In the genomic region with DNA sequence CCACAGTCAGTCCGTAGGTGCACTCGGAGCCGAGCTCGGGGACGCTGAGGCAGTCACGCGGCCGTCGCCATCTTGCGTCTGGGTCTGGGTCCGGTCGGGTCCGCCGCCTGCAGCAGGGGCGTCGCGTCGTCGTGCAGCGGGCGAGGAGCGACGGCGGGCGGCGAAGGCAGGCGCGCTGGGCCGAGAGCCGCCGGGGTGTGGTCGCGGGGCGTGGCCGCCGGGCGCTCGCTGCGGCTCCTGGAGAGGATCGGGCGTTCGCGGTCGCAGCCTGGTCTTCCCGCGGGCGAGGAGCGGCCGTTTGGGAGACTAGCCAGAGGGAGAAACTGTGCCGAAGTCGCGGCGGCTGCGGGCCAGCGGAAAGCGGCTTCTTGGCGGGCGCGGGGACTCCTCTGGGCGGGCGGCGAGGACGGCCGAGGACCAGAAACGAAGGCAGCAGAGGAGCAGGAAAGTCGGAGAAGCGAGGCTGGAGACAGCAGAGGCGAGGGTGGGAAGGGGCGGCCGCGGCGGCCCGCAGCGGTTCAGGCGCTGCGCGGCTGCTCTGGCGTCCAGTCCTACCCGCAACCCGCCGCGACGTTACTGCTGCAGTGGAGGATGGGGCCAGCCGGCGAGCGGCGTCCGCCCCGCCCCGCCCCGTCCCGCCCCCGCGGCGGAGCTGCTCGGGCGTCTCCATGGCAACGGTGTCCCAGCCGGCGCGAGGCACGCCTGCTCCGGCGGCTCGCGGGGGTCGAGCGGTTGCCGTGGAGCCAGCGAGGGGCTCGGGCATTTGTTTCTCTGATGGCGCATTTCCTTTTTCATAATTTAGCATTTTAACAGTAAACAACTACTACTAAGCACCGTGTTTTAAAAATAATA, we compare ENCODE assay signal across 8 cellular contexts. TPM values are rescaled to one million over a fixed set of nuclear protein-coding genes. Genes with fewer than 3 reads are reported as not detected.
DNase-seq lines count a peak whose midpoint lies in the region; ATAC-seq and TF ChIP-seq lines count a peak whose summit lies in the region.

A gene with protein sequence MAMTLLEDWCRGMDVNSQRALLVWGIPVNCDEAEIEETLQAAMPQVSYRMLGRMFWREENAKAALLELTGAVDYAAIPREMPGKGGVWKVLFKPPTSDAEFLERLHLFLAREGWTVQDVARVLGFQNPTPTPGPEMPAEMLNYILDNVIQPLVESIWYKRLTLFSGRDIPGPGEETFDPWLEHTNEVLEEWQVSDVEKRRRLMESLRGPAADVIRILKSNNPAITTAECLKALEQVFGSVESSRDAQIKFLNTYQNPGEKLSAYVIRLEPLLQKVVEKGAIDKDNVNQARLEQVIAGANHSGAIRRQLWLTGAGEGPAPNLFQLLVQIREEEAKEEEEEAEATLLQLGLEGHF (minus strand): TSS at position 581 of the 852 bp plus-strand sequence. CDS start 745 bp downstream, outside the sequence.

- peak within 1 kb of the TSS; percentile 79 for H2AFZ ChIP-seq in ACC112 (ENCODE audit: low read length, unreplicated experiment)

- no peaks in the 10 kb centered on the region for H3K9me3 ChIP-seq in spleen

- peak in 1 of 3 donors; percentile 62 for TF ChIP-seq POLR2A in spleen (IDR thresholded peaks at IDR 0.05)

- H3K4me3 ChIP-seq in ACC112 (ENCODE audit: low read depth, low read length): peak within 1 kb of the TSS; percentile 93
- peak within 1 kb of the TSS; percentile 79 to 97 (median 90) for H3K4me3 ChIP-seq in spleen

- H3K27me3 ChIP-seq in ACC112 (ENCODE audit: insufficient read depth, low read length): no peaks in the 10 kb centered on the region
- peaks cover 0 to 12% (median 0%) of the 10 kb centered on the region in 7 donors for H3K27me3 ChIP-seq in spleen (replicated peaks in 1 of 7)

- peak; percentile 70 for ATAC-seq in GM18909 (IDR thresholded peaks at IDR 0.05; ENCODE audit: poor library complexity, unreplicated experiment)
- ATAC-seq in HG03159 (IDR thresholded peaks at IDR 0.05; ENCODE audit: unreplicated experiment): peak; percentile 72

- H3K4me1 ChIP-seq in ACC112 (ENCODE audit: control insufficient read depth, insufficient read depth, low read length, unreplicated experiment) (peaks cover 7% of the 10 kb centered on the region), spleen (peaks cover 9 to 63% (median 43%) of the 10 kb centered on the region in 6 donors)

- peaks cover 38% of the 10 kb centered on the region for H3K79me2 ChIP-seq in ACC112 (ENCODE audit: control insufficient read depth, insufficient read depth, low read length, unreplicated experiment)

- DNase-seq in NCI-H2227 treated with DMSO at 0.1 percent for 48 hours (lab: John Stamatoyannopoulos, UW) (peak; percentile 92), caudate nucleus (lab: John Stamatoyannopoulos, UW) (peak in 58 of 61 donors; percentile 39 to 92 (median 84)), inferior parietal cortex (ENCODE audit: extremely low spot score) (peak; percentile 84), spleen (peak; percentile 96)
- DNase-seq in activated CD4-positive, CD25-positive, alpha-beta regulatory T cell (lab: John Stamatoyannopoulos, UW): peak; percentile 55 to 77 (median 66)

- peak within 1 kb of the TSS; percentile 77 for H3K27ac ChIP-seq in ACC112 (ENCODE audit: low read depth, low read length)
- peak within 1 kb of the TSS; percentile 93 for H3K27ac ChIP-seq in caudate nucleus (ENCODE audit: low read depth, low read length)
- H3K27ac ChIP-seq in spleen: peak within 1 kb of the TSS; percentile 77 to 92 (median 89)

- H3K36me3 ChIP-seq in ACC112 (ENCODE audit: insufficient read depth, low read length): no peaks in the 10 kb centered on the region; the same call in 1 of the 2 replicates
- H3K36me3 ChIP-seq in spleen: peaks cover 0 to 39% (median 33%) of the 10 kb centered on the region in 6 donors

- WGBS in spleen, 5 donors: 0% methylated on average over 32 to 113 of the region's 113 CpGs

- TF ChIP-seq CTCF in spleen (IDR thresholded peaks at IDR 0.05 in 8 of 11, conservative IDR thresholded peaks at IDR 0.05 in 3 of 11): no peak

- intact Hi-C loops in spleen (cut with DNase I; ENCODE audit: low total_unique reads): no loop called here

RNA-seq across cellular contexts. Expression of the gene that starts here (rescaled TPM):
- 10 to 100 TPM; 21.1 to 31.8 (median 25.4) TPM for total RNA-seq in spleen
- polyA plus RNA-seq in spleen: 10 to 100 TPM; 13.1 to 19.8 (median 13.8) TPM

Comparison
In these comparisons a context has a peak if more than half of its experiments do, and no peak if none do; other contexts are left out.
1. Peak in every context shown above with its lines: DNase-seq, ATAC-seq, H3K4me3 ChIP-seq and H3K27ac ChIP-seq.